Comparison of ENCODE assay signal across 8 cellular contexts in the genomic region with DNA sequence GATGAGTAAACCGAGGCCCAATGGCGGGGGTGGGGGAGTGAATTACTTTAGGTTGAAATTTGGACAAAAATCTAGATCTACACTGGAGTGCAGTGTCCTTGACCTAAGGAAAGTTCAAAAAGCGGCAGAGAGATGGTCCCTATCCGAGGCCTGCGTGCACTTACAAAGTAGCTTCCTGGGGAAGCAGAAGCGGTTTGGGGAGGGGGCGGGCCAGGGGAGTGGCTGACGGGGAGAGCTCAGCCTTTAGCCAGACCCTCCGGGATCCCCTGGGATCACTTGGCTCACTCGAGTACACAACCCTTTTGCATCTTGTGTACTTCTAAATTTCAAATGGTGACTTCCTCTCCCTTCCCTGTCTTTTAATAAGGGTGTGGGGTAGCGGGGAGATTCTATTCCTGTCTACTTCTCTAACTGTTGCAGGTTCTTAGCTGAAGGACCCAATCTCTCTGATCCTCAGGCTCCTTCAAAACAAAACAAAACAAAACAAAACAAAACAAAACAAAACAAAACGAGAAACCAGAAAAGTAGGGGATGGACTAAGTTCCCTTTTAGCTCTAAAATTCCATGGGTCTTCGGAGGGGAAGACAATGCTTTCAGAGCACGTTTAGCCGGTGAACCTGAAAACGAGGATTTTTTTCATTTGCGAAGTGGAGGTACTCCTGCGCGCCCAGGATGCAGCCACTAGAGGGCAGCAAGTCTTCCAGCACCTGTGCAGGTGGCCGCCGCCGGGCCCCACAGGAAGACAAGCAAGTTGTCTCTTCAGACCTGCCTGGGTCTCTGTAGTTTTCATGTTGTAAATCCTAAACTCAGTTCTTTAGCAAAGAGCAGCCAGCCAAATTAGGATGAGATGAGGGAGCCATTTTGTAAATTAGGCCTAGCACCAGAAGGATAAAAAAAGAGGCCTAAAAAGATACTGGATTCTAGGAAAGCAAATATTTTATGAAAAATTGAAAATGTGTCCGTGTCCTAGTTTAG. TPM values are rescaled to one million over a fixed set of nuclear protein-coding genes. Genes with fewer than 3 reads are reported as not detected.
DNase-seq lines count a peak whose midpoint lies in the region; ATAC-seq, FAIRE-seq and TF ChIP-seq lines count a peak whose summit lies in the region.

No MANE protein-coding gene starts in this region.

- H3K4me1 ChIP-seq in endothelial cell of umbilical vein (ENCODE audit: control insufficient read depth, extremely low read depth, insufficient read depth, low read length): no peaks in the 10 kb centered on the region
- H3K4me1 ChIP-seq in mucosa of descending colon (ENCODE audit: low read depth): peaks cover 4% of the 10 kb centered on the region

- TF ChIP-seq CTCF in D721Med (IDR thresholded peaks at IDR 0.05; ENCODE audit: insufficient read depth, missing control alignments): peak; percentile 97
- TF ChIP-seq CTCF in endothelial cell of umbilical vein (IDR thresholded peaks at IDR 0.05; ENCODE audit: extremely low read depth in 1 of 2, insufficient read depth in 1 of 2, low read depth in 1 of 2, low read length in 2 of 2): peak; percentile 94 to 95
- TF ChIP-seq CTCF in mucosa of descending colon (IDR thresholded peaks at IDR 0.05): peak; percentile 97

- DNase-seq in D721Med (ENCODE audit: insufficient read length, low spot score): peak; percentile 87
- peak; percentile 56 for DNase-seq in NCI-H82 treated with DMSO at 0.1 percent for 48 hours (lab: John Stamatoyannopoulos, UW; ENCODE audit: unreplicated experiment)
- peak; percentile 65 for DNase-seq in activated CD8-positive, alpha-beta memory T cell treated with anti-CD3 and anti-CD28 coated beads, Interleukin-2, amount 50 U/mL, for 1 hour (ENCODE audit: extremely low read depth)
- DNase-seq in endothelial cell of umbilical vein (ENCODE audit: low read depth, low spot score): peak; percentile 51
- DNase-seq in mucosa of descending colon: peak; percentile 87 to 95 (median 87)
- DNase-seq in stimulated activated CD8-positive, alpha-beta memory T cell treated with anti-CD3 and anti-CD28 coated beads, Interleukin-7, amount 100 ng/mL, for 1 hour (ENCODE audit: low read depth in 2 of 2): peak; percentile 69 to 78

- H3K36me3 ChIP-seq in endothelial cell of umbilical vein (ENCODE audit: control insufficient read depth in 2 of 2, extremely low read depth in 1 of 2, insufficient read depth in 2 of 2, low read length in 2 of 2) (no peaks in the 10 kb centered on the region), mucosa of descending colon (ENCODE audit: low read depth) (no peaks in the 10 kb centered on the region)

- CTCF ChIA-PET in endothelial cell of umbilical vein (lab: Charles Lee): interaction anchor here (0.8 to 1.8 kb wide), 14 partner anchors 11 to 242 kb away, joined by 3 to 8 read pairs (median 4); no protein-coding TSS in a partner anchor

- intact Hi-C loops in endothelial cell of umbilical vein (cut with micrococcal nuclease): loop anchor here (1.0 to 5.0 kb wide), 6 partner anchors 52 to 407 kb away; a partner anchor contains a TSS
- intact Hi-C loops in mucosa of descending colon (cut with DNase I, micrococcal nuclease): loop anchor here (10.0 kb wide), 1 partner anchor 141 kb away; no protein-coding TSS in a partner anchor

- no peaks in the 10 kb centered on the region for H3K27me3 ChIP-seq in endothelial cell of umbilical vein (ENCODE audit: control insufficient read depth in 2 of 2, insufficient read depth in 2 of 2, low read length in 2 of 2)

- H3K9ac ChIP-seq in endothelial cell of umbilical vein (replicated peaks; ENCODE audit: extremely low read depth, insufficient read depth, low read length): no peak overlapping the region

- H3K4me3 ChIP-seq in endothelial cell of umbilical vein (replicated peaks in 1 of 3; ENCODE audit: insufficient read depth in 1 of 3, low read depth in 1 of 3, low read length in 3 of 3): no peak overlapping the region
- H3K4me3 ChIP-seq in mucosa of descending colon: no peak overlapping the region

- dilution Hi-C loops in endothelial cell of umbilical vein (cut with MboI; ENCODE audit: extremely low pct_ligation_motif_present, low sequenced_read_pairs): no loop called here

- H3K9me3 ChIP-seq in endothelial cell of umbilical vein (replicated peaks; ENCODE audit: control insufficient read depth, insufficient read depth, low read length): no peaks in the 10 kb centered on the region
- no peaks in the 10 kb centered on the region for H3K9me3 ChIP-seq in mucosa of descending colon

- no peak for FAIRE-seq in D721Med (lab: Jason Lieb, UNC)
- FAIRE-seq in endothelial cell of umbilical vein (lab: Jason Lieb, UNC): peak; percentile 59

- no peaks in the 10 kb centered on the region for H3K79me2 ChIP-seq in endothelial cell of umbilical vein (ENCODE audit: control insufficient read depth, insufficient read depth, low read length)

- peak; percentile 66 for ATAC-seq in HG03280 (IDR thresholded peaks at IDR 0.05; ENCODE audit: unreplicated experiment)
- peak; percentile 99 for ATAC-seq in mucosa of descending colon
- no peak for ATAC-seq in GM18517 (IDR thresholded peaks at IDR 0.05; ENCODE audit: unreplicated experiment)

- no peak for TF ChIP-seq POLR2A in endothelial cell of umbilical vein (IDR thresholded peaks at IDR 0.05; ENCODE audit: low read depth, low read length)

- no peaks in the 10 kb centered on the region for H4K20me1 ChIP-seq in endothelial cell of umbilical vein (replicated peaks; ENCODE audit: control insufficient read depth, extremely low read depth, insufficient read depth, low read length)

- H3K4me2 ChIP-seq in endothelial cell of umbilical vein (ENCODE audit: insufficient read depth, low read length): peak overlapping the region; percentile 38

- BruUV-seq in endothelial cell of umbilical vein (replicated peaks; lab: Mats Ljungman, UMichigan): no TSS peak

- POLR2A ChIA-PET in endothelial cell of umbilical vein (lab: Charles Lee): no interaction called here

- peak overlapping the region; percentile 55 for H2AFZ ChIP-seq in endothelial cell of umbilical vein (ENCODE audit: low read depth, low read length)

- no peaks in the 10 kb centered on the region for H3K9me1 ChIP-seq in endothelial cell of umbilical vein (replicated peaks; ENCODE audit: control insufficient read depth, extremely low read depth, insufficient read depth, low read length)

- H3K27ac ChIP-seq in endothelial cell of umbilical vein (ENCODE audit: insufficient read depth, low read depth, low read length): no peak overlapping the region

TF ChIP-seq in endothelial cell of umbilical vein, 7 proteins besides CTCF, POLR2A, EP300 and RAD21:
- TF ChIP-seq FOS (IDR thresholded peaks at IDR 0.05; ENCODE audit: borderline replicate concordance, insufficient read depth, low read length): no peak
- TF ChIP-seq EZH2 (IDR thresholded peaks at IDR 0.05; ENCODE audit: borderline replicate concordance, low read depth, low read length, severe bottlenecking): peak; percentile 35

RNA-seq across cellular contexts. Expression of a gene that starts 17.9 kb away (rescaled TPM):
- total RNA-seq in endothelial cell of umbilical vein (24.5 and 24.9 TPM in 2 replicates), mucosa of descending colon (10 to 100 TPM; 25.5 to 59.0 (median 34.8) TPM)
- polyA plus RNA-seq in endothelial cell of umbilical vein: 7.7 and 8.1 TPM in 2 replicates
- polyA plus RNA-seq in endothelial cell of umbilical vein (2011; cell fraction: cytosol; rRNA removed): 8.5 and 9.0 TPM in 2 replicates
- polyA plus RNA-seq in endothelial cell of umbilical vein (2011; cell fraction: nucleus; rRNA removed): 14.8 and 16.1 TPM in 2 replicates
- polyA plus RNA-seq in endothelial cell of umbilical vein (2012): 4.8 and 5.3 TPM in 2 replicates
- polyA minus RNA-seq in endothelial cell of umbilical vein: 27.5 and 29.0 TPM in 2 replicates
- polyA minus RNA-seq in endothelial cell of umbilical vein (2011; cell fraction: cytosol; rRNA and poly(A)+ RNA removed): 19.0 TPM
- polyA minus RNA-seq in endothelial cell of umbilical vein (2011; cell fraction: nucleus; rRNA and poly(A)+ RNA removed): 18.8 and 24.0 TPM in 2 replicates

RNA-seq across cellular contexts. Expression of a gene that starts 53.8 kb away (rescaled TPM):
- total RNA-seq in endothelial cell of umbilical vein (4.3 TPM in 2 replicates), mucosa of descending colon (10 to 100 TPM; 20.2 to 38.0 (median 27.5) TPM)
- 4.3 and 5.1 TPM in 2 replicates for polyA plus RNA-seq in endothelial cell of umbilical vein
- polyA plus RNA-seq in endothelial cell of umbilical vein (2011; cell fraction: cytosol; rRNA removed): 4.4 and 4.6 TPM in 2 replicates
- 8.9 and 9.7 TPM in 2 replicates for polyA plus RNA-seq in endothelial cell of umbilical vein (2011; cell fraction: nucleus; rRNA removed)
- polyA plus RNA-seq in endothelial cell of umbilical vein (2012): 5.7 and 5.9 TPM in 2 replicates
- polyA minus RNA-seq in endothelial cell of umbilical vein: 4.8 and 7.9 TPM in 2 replicates
- polyA minus RNA-seq in endothelial cell of umbilical vein (2011; cell fraction: cytosol; rRNA and poly(A)+ RNA removed): 10.9 TPM
- 6.7 and 10.9 TPM in 2 replicates for polyA minus RNA-seq in endothelial cell of umbilical vein (2011; cell fraction: nucleus; rRNA and poly(A)+ RNA removed)
